Comparison of ENCODE assay signal across 8 cellular contexts in genomic region chr10:43420369-43421200, GRCh38. TPM values are rescaled to one million over a fixed set of nuclear protein-coding genes. Genes with fewer than 3 reads are reported as not detected.
DNase-seq lines count a peak whose midpoint lies in the region; ATAC-seq and TF ChIP-seq lines count a peak whose summit lies in the region.

No MANE protein-coding gene starts in this region.

- H3K4me3 ChIP-seq in HUES64 (ENCODE audit: low read length) (peak overlapping the region; percentile 53), SK-N-SH (ENCODE audit: low read depth in 2 of 2, low read length in 1 of 2) (peak overlapping the region; percentile 34 to 61), thyroid gland (replicated peaks in 1 of 3) (peak overlapping the region; percentile 22 to 59 (median 31))

- TF ChIP-seq POLR2A in thyroid gland (IDR thresholded peaks at IDR 0.05), result peak in 1 of 2 donors; percentile 85

- intact Hi-C loops in thyroid gland (cut with DNase I), result no loop called here

- H2AFZ ChIP-seq in SK-N-SH (ENCODE audit: low read depth), result peak overlapping the region; percentile 98

- no peak for TF ChIP-seq RAD21 in SK-N-SH (IDR thresholded peaks at IDR 0.05; ENCODE audit: low read length)

- no peaks in the 10 kb centered on the region for H4K20me1 ChIP-seq in SK-N-SH (ENCODE audit: insufficient read depth)

- peaks cover 3% of the 10 kb centered on the region for H3K27me3 Mint-ChIP-seq in glutamatergic neuron (ENCODE audit: unreplicated experiment)

- no peaks in the 10 kb centered on the region for H3K9me3 Mint-ChIP-seq in activated naive CD4-positive, alpha-beta T cell treated with anti-CD3 and anti-CD28 coated beads, Interleukin-2, amount 50 U/mL, for 72 hours
- peaks cover 3% of the 10 kb centered on the region for H3K9me3 Mint-ChIP-seq in glutamatergic neuron (ENCODE audit: unreplicated experiment)

- peak overlapping the region; percentile 82 for H3K4me2 ChIP-seq in SK-N-SH

- H3K9me2 ChIP-seq in SK-N-SH, result no peaks in the 10 kb centered on the region

- H3K9me3 ChIP-seq in HUES64 (ENCODE audit: insufficient read depth, low read depth, low read length), result no peaks in the 10 kb centered on the region
- H3K9me3 ChIP-seq in SK-N-SH, result no peaks in the 10 kb centered on the region
- H3K9me3 ChIP-seq in thyroid gland, result no peaks in the 10 kb centered on the region

- H3K4me1 ChIP-seq in HUES64 (ENCODE audit: insufficient read depth, low read length) (no peaks in the 10 kb centered on the region), SK-N-SH (ENCODE audit: control insufficient read depth in 1 of 2, insufficient read depth in 2 of 2, low read depth in 1 of 2, low read length in 1 of 2) (peaks cover 5% of the 10 kb centered on the region in 2 experiments; a peak in 2 of 4 replicates), thyroid gland (peaks cover 7 to 19% of the 10 kb centered on the region in 2 donors)

- TF ChIP-seq EP300 in SK-N-SH (IDR thresholded peaks at IDR 0.05; ENCODE audit: borderline replicate concordance in 1 of 2, low read depth in 1 of 2, low read length in 1 of 2), result no peak

- peak overlapping the region; percentile 71 for H3K27ac ChIP-seq in HUES64 (ENCODE audit: low read depth, low read length)
- H3K27ac ChIP-seq in SK-N-SH (ENCODE audit: low read depth in 2 of 2, low read length in 1 of 2), result peak overlapping the region; percentile 19 to 83
- peak overlapping the region; percentile 91 to 99 (median 96) for H3K27ac ChIP-seq in thyroid gland

- DNase-seq in DMS79 treated with DMSO at 0.1 percent for 48 hours (lab: John Stamatoyannopoulos, UW) (peak; percentile 28), SK-N-SH (peak; percentile 87), glutamatergic neuron (peak; percentile 80), omental fat pad (ENCODE audit: low spot score) (peak; percentile 65), thyroid gland (peak; percentile 82 to 86)
- peak; percentile 76 to 86 for DNase-seq in activated naive CD4-positive, alpha-beta T cell treated with anti-CD3 and anti-CD28 coated beads, Interleukin-2, amount 50 U/mL, for 72 hours (ENCODE audit: low spot score in 2 of 2)

- H3K36me3 Mint-ChIP-seq in activated naive CD4-positive, alpha-beta T cell treated with anti-CD3 and anti-CD28 coated beads, Interleukin-2, amount 50 U/mL, for 72 hours, result peaks cover 5 to 8% of the 10 kb centered on the region in 2 donors
- no peaks in the 10 kb centered on the region for H3K36me3 Mint-ChIP-seq in glutamatergic neuron (ENCODE audit: unreplicated experiment)

- H3K4me3 Mint-ChIP-seq in glutamatergic neuron (ENCODE audit: unreplicated experiment), result peak overlapping the region; percentile 91

- peaks cover 13% of the 10 kb centered on the region for H3K27me3 ChIP-seq in HUES64 (ENCODE audit: insufficient read depth, low read length)
- H3K27me3 ChIP-seq in SK-N-SH (ENCODE audit: insufficient read depth), result no peaks in the 10 kb centered on the region
- H3K27me3 ChIP-seq in thyroid gland, result no peaks in the 10 kb centered on the region

- H3K4me1 Mint-ChIP-seq in glutamatergic neuron (ENCODE audit: low read depth, unreplicated experiment), result no peaks in the 10 kb centered on the region

- H3K9ac ChIP-seq in HUES64 (ENCODE audit: low read depth, low read length) (peak overlapping the region; percentile 77), SK-N-SH (peak overlapping the region; percentile 75)

- TF ChIP-seq CTCF in SK-N-SH (IDR thresholded peaks at IDR 0.05), result peak; percentile 45
- no peak for TF ChIP-seq CTCF in glutamatergic neuron (IDR thresholded peaks at IDR 0.05; ENCODE audit: partially characterized antibody, unreplicated experiment)
- no peak for TF ChIP-seq CTCF in omental fat pad (IDR thresholded peaks at IDR 0.05)
- no peak for TF ChIP-seq CTCF in thyroid gland (IDR thresholded peaks at IDR 0.05)

- 4% methylated on average over 63 of the region's 63 CpGs for WGBS in HUES64
- 7% methylated on average over 40 of the region's 63 CpGs for WGBS in SK-N-SH (ENCODE audit: low lambda C conversion rate)
- 0 to 3% methylated on average over 29 to 49 of the region's 63 CpGs for WGBS in thyroid gland, 2 donors

- POLR2A ChIA-PET in SK-N-SH (lab: Yijun Ruan, JAX), result interaction anchor here (1.3 to 2.6 kb wide), 3 partner anchors 11 to 24 kb away, joined by 3 to 12 read pairs (median 5); partner anchors contain the start of genes HNRNPF and ZNF487

- ATAC-seq in GM21447 (IDR thresholded peaks at IDR 0.05; ENCODE audit: unreplicated experiment), result peak; percentile 67
- peak; percentile 84 to 89 for ATAC-seq in activated naive CD4-positive, alpha-beta T cell treated with anti-CD3 and anti-CD28 coated beads, Interleukin-2, amount 50 U/mL, for 72 hours
- peak; percentile 98 for ATAC-seq in omental fat pad (ENCODE audit: low FRiP score)

- CTCF ChIA-PET in SK-N-SH (lab: Yijun Ruan, JAX), result interaction anchor here (1.0 to 2.2 kb wide), 3 partner anchors 11 to 127 kb away, joined by 3 to 6 read pairs (median 4); partner anchors contain the start of gene HNRNPF

- H3F3A ChIP-seq in SK-N-SH (replicated peaks; ENCODE audit: insufficient read depth), result peaks cover 13% of the 10 kb centered on the region

- no peaks in the 10 kb centered on the region for H3K36me3 ChIP-seq in HUES64 (ENCODE audit: insufficient read depth, low read length)
- H3K36me3 ChIP-seq in SK-N-SH (replicated peaks in 1 of 2; ENCODE audit: control insufficient read depth in 1 of 2, insufficient read depth in 2 of 2, low read length in 1 of 2), result no peaks in the 10 kb centered on the region
- H3K36me3 ChIP-seq in thyroid gland, result no peaks in the 10 kb centered on the region

- no peaks in the 10 kb centered on the region for H3K79me2 ChIP-seq in SK-N-SH (ENCODE audit: insufficient read depth)

- peak overlapping the region; percentile 97 to 98 for H3K27ac Mint-ChIP-seq in activated naive CD4-positive, alpha-beta T cell treated with anti-CD3 and anti-CD28 coated beads, Interleukin-2, amount 50 U/mL, for 72 hours
- peak overlapping the region; percentile 88 for H3K27ac Mint-ChIP-seq in glutamatergic neuron (ENCODE audit: unreplicated experiment)

TF ChIP-seq in SK-N-SH, 30 proteins besides CTCF, POLR2A, EP300 and RAD21 (continues in another document):
- TF ChIP-seq MXI1 (IDR thresholded peaks at IDR 0.05; ENCODE audit: low read depth, low read length) (no peak; the same call in 1 of the 2 replicates), SMC3 (IDR thresholded peaks at IDR 0.05; ENCODE audit: low read depth, low read length) (no peak), FOXM1 (IDR thresholded peaks at IDR 0.05; ENCODE audit: low read depth) (no peak), GATA2 (CRISPR knock-in tag; IDR thresholded peaks at IDR 0.05) (0 out of 2 replicates have a peak, but pooled peaks have one; percentile 41), RFX5 (IDR thresholded peaks at IDR 0.05; ENCODE audit: low read length) (no peak), REST (IDR thresholded peaks at IDR 0.05; ENCODE audit: low read depth, low read length) (no peak), YY1 (IDR thresholded peaks at IDR 0.05; ENCODE audit: low read depth) (0 out of 2 replicates have a peak, but pooled peaks have one; percentile 47)

RNA-seq across cellular contexts. Expression of gene HNRNPF, which starts 11.6 kb away (rescaled TPM):
- 295 TPM for polyA plus RNA-seq in HUES64 (2013, experiment 1 of 2)
- polyA plus RNA-seq in HUES64 (2013, experiment 2 of 2), result 272 TPM
- polyA plus RNA-seq in SK-N-SH (2012; rRNA removed), result 195 and 217 TPM in 2 replicates
- polyA plus RNA-seq in SK-N-SH (2012; cell fraction: cytosol; rRNA removed), result 185 and 227 TPM in 2 replicates
- 101 and 146 TPM in 2 replicates for polyA plus RNA-seq in SK-N-SH (2012; cell fraction: nucleus; rRNA removed)
- total RNA-seq in activated naive CD4-positive, alpha-beta T cell treated with anti-CD3 and anti-CD28 coated beads, Interleukin-2, amount 50 U/mL, for 72 hours, result 100 to 1,000 TPM; 410 to 434 TPM
- total RNA-seq in glutamatergic neuron (ENCODE audit: unreplicated experiment) (99.7 TPM), omental fat pad (100 to 1,000 TPM; 140 to 345 (median 164) TPM), thyroid gland (100 to 1,000 TPM; 148 to 158 (median 155) TPM)

RNA-seq across cellular contexts. Expression of gene ZNF487, which starts 16.3 kb away (rescaled TPM):
- 1.7 TPM for polyA plus RNA-seq in HUES64 (2013, experiment 1 of 2)
- 2.5 TPM for polyA plus RNA-seq in HUES64 (2013, experiment 2 of 2)
- 2.7 and 5.7 TPM in 2 replicates for polyA plus RNA-seq in SK-N-SH (2012; rRNA removed)
- 4.2 and 4.3 TPM in 2 replicates for polyA plus RNA-seq in SK-N-SH (2012; cell fraction: cytosol; rRNA removed)
- 5.0 and 6.6 TPM in 2 replicates for polyA plus RNA-seq in SK-N-SH (2012; cell fraction: nucleus; rRNA removed)
- total RNA-seq in activated naive CD4-positive, alpha-beta T cell treated with anti-CD3 and anti-CD28 coated beads, Interleukin-2, amount 50 U/mL, for 72 hours, result 1 to 10 TPM; 2.7 to 4.1 TPM
- 2.1 TPM for total RNA-seq in glutamatergic neuron (ENCODE audit: unreplicated experiment)
- 1 to 10 TPM; 3.7 to 9.2 (median 6.8) TPM for total RNA-seq in omental fat pad
- total RNA-seq in thyroid gland, result 10 to 100 TPM; 11.9 to 21.7 (median 19.9) TPM

RNA-seq across cellular contexts. Expression of gene FXYD4, which starts 49.1 kb away (rescaled TPM):
- not detected for polyA plus RNA-seq in HUES64 (2013, experiment 1 of 2)
- not detected for polyA plus RNA-seq in HUES64 (2013, experiment 2 of 2)
- not detected in 2 replicates for polyA plus RNA-seq in SK-N-SH (2012; rRNA removed)
- polyA plus RNA-seq in SK-N-SH (2012; cell fraction: cytosol; rRNA removed), result not detected in 2 replicates
- polyA plus RNA-seq in SK-N-SH (2012; cell fraction: nucleus; rRNA removed), result not detected in 2 replicates
- total RNA-seq in activated naive CD4-positive, alpha-beta T cell treated with anti-CD3 and anti-CD28 coated beads, Interleukin-2, amount 50 U/mL, for 72 hours, result not detected
- not detected for total RNA-seq in glutamatergic neuron (ENCODE audit: unreplicated experiment)
- not detected for total RNA-seq in omental fat pad
- not detected for total RNA-seq in thyroid gland

Comparison
In these comparisons a context has a peak if more than half of its experiments do, and no peak if none do; other contexts are left out.
1. Peak in every context shown above with its lines: DNase-seq, ATAC-seq, H3K4me3 ChIP-seq and H3K27ac ChIP-seq.
2. DNase-seq: peak in every context shown above with its lines; median percentile 87 in SK-N-SH; 84 in thyroid gland; 81 in activated naive CD4-positive, alpha-beta T cell treated with anti-CD3 and anti-CD28 coated beads, Interleukin-2, amount 50 U/mL, for 72 hours; 80 in glutamatergic neuron; 65 in omental fat pad; 28 in DMS79 treated with DMSO at 0.1 percent for 48 hours.